In genomic region chr15:72155635-72156616, GRCh38 we compare ENCODE assay signal across 1 cellular context.
A peak's percentile ranks its signal among the peaks of the same experiment; 100 is the strongest.
TF ChIP-seq lines count a peak whose summit lies in the region.

No MANE protein-coding gene starts in this region.

TF ChIP-seq in IMR-90, 13 proteins besides CTCF, POLR2A, EP300 and RAD21:
- peak; percentile 44; the same call in 1 of the 2 replicates for TF ChIP-seq MAZ (IDR thresholded peaks at IDR 0.05; ENCODE audit: borderline replicate concordance, low read depth, low read length)
- no peak for TF ChIP-seq MAFK (IDR thresholded peaks at IDR 0.05; ENCODE audit: low read depth, low read length)
- no peak for TF ChIP-seq RFX5 (IDR thresholded peaks at IDR 0.05; ENCODE audit: low read depth, low read length)
- TF ChIP-seq BHLHE40 (IDR thresholded peaks at IDR 0.05; ENCODE audit: low read depth, low read length) = no peak
- peak; percentile 73 for TF ChIP-seq SMC3 (IDR thresholded peaks at IDR 0.05; ENCODE audit: low read depth, low read length)
- TF ChIP-seq USF2 (IDR thresholded peaks at IDR 0.05; ENCODE audit: low read depth, low read length) = no peak
- no peak for TF ChIP-seq MXI1 (IDR thresholded peaks at IDR 0.05; ENCODE audit: borderline replicate concordance, low read depth, low read length)
- no peak for TF ChIP-seq ELK1 (IDR thresholded peaks at IDR 0.05; ENCODE audit: borderline replicate concordance, low read depth, low read length)
- TF ChIP-seq RCOR1 (IDR thresholded peaks at IDR 0.05; ENCODE audit: insufficient replicate concordance, low read length) = no peak
- no peak for TF ChIP-seq CEBPB (IDR thresholded peaks at IDR 0.05; ENCODE audit: low read depth, low read length)
- TF ChIP-seq FOS (IDR thresholded peaks at IDR 0.05; ENCODE audit: low read depth, low read length) = no peak
- no peak for TF ChIP-seq CHD1 (IDR thresholded peaks at IDR 0.05; ENCODE audit: low read depth, low read length)
- no peak for TF ChIP-seq NFE2L2 (IDR thresholded peaks at IDR 0.05; ENCODE audit: low read depth, low read length)
